In genomic region chr19:46435009-46435408, GRCh38 we compare ENCODE assay signal across 30 cellular contexts. TPM values are rescaled to one million over a fixed set of nuclear protein-coding genes. Genes with fewer than 3 reads are reported as not detected.
DNase-seq lines count a peak whose midpoint lies in the region; ATAC-seq and TF ChIP-seq lines count a peak whose summit lies in the region.
"Had no signal": no experiment of that assay in that cellular context is flagged by ENCODE, and none has a peak within 500 bp of the region (broad histone marks: within the 10 kb centered on the region; RNA-seq: fewer than 3 reads in every experiment).

No MANE protein-coding gene starts in this region.

- H3K36me3 ChIP-seq in smooth muscle cell (ENCODE audit: low read depth), result no peaks in the 10 kb centered on the region
- H3K36me3 ChIP-seq in HAP-1 (replicated peaks), result no peaks in the 10 kb centered on the region
- H3K36me3 ChIP-seq in stomach, result no peaks in the 10 kb centered on the region
- H3K36me3 ChIP-seq: neural progenitor cell had no signal

- no peak overlapping the region for H3K4me2 ChIP-seq in smooth muscle cell
- H3K4me2 ChIP-seq: neural progenitor cell, PC-9 had no signal

- no peak overlapping the region for H3K9ac ChIP-seq in smooth muscle cell (ENCODE audit: low read depth)
- H3K9ac ChIP-seq: neural progenitor cell had no signal

- H3K4me1 ChIP-seq in smooth muscle cell (ENCODE audit: low read depth), result no peaks in the 10 kb centered on the region
- no peaks in the 10 kb centered on the region for H3K4me1 ChIP-seq in HAP-1
- no peaks in the 10 kb centered on the region for H3K4me1 ChIP-seq in stomach
- H3K4me1 ChIP-seq: neural progenitor cell, psoas muscle had no signal

- no peaks in the 10 kb centered on the region for H3K79me2 ChIP-seq in smooth muscle cell (ENCODE audit: low read depth)

- intact Hi-C loops in stomach (cut with DNase I; ENCODE audit: low total_unique reads), result no loop called here

- TF ChIP-seq POLR2A in stomach (IDR thresholded peaks at IDR 0.05), result no peak

- TF ChIP-seq CTCF in smooth muscle cell (IDR thresholded peaks at IDR 0.05; ENCODE audit: borderline replicate concordance, insufficient read depth, poor library complexity, severe bottlenecking) (no peak), stomach (IDR thresholded peaks at IDR 0.05) (no peak)

- TF ChIP-seq EP300 in stomach (IDR thresholded peaks at IDR 0.05), result no peak

- DNase-seq in NCI-H2227 (lab: John Stamatoyannopoulos, UW; ENCODE audit: unreplicated experiment), result peak; percentile 45
- peak in 48 of 61 donors; percentile 3 to 94 (median 44) for DNase-seq in caudate nucleus (lab: John Stamatoyannopoulos, UW)
- DNase-seq in mesenteric fat pad (ENCODE audit: low spot score), result peak; percentile 1
- DNase-seq in smooth muscle cell (lab: John Stamatoyannopoulos, UW; ENCODE audit: unreplicated experiment), result no peak
- no peak for DNase-seq in HAP-1 (ENCODE audit: low spot score in 2 of 2)
- no peak for DNase-seq in dermis blood vessel endothelial cell
- no peak for DNase-seq in stomach
- DNase-seq: activated T-cell treated with anti-CD3 and anti-CD28 coated beads, Interleukin-2, amount 50 U/mL, for 4 hours; Calu3; cerebellar nuclear complex; DMS79; GF-D8; NCI-H1092; NCI-H1694 treated with DMSO at 0.1 percent for 48 hours; NCI-H2171 treated with DMSO at 0.1 percent for 48 hours; NCI-H524; NK-92 treated with Interleukin-12 subunit alpha and Interleukin-12 subunit beta, amount 100 ng/mL, for 24 hours; PC-9; psoas muscle; stimulated activated CD4-positive, alpha-beta T cell treated with anti-CD3 and anti-CD28 coated beads, Interleukin-15, amount 100 ng/mL, for 24 hours; T-helper 17 cell had no signal

- in situ Hi-C loops in HAP-1 (cut with MboI; ENCODE audit: low sequenced_read_pairs), result no loop called here

- H3K27ac ChIP-seq in caudate nucleus (ENCODE audit: low read depth, low read length), result peak overlapping the region; percentile 68
- H3K27ac ChIP-seq in smooth muscle cell (ENCODE audit: low read depth), result no peak overlapping the region
- H3K27ac ChIP-seq in stomach, result no peak overlapping the region
- H3K27ac ChIP-seq: neural progenitor cell, PC-9, psoas muscle had no signal

- H3K27me3 ChIP-seq in smooth muscle cell (ENCODE audit: low read depth), result peaks cover under 1% of the 10 kb centered on the region
- no peaks in the 10 kb centered on the region; the same call in 1 of the 2 replicates for H3K27me3 ChIP-seq in HAP-1 (ENCODE audit: low read depth)
- H3K27me3 ChIP-seq in stomach, result peaks cover 0 to 49% (median 5%) of the 10 kb centered on the region in 3 donors

- WGBS in smooth muscle cell (ENCODE audit: low lambda C conversion rate), result 58% methylated on average over 6 of the region's 6 CpGs
- WGBS in stomach, 5 donors, result 49 to 61% (median 50%) methylated on average over 6 of the region's 6 CpGs

- H4K20me1 ChIP-seq in smooth muscle cell (ENCODE audit: low read depth), result no peaks in the 10 kb centered on the region

- H3K9me3 ChIP-seq in smooth muscle cell (replicated peaks; ENCODE audit: low read depth), result no peaks in the 10 kb centered on the region
- H3K9me3 ChIP-seq in HAP-1, result no peaks in the 10 kb centered on the region
- H3K9me3 ChIP-seq in stomach, result no peaks in the 10 kb centered on the region
- H3K9me3 ChIP-seq: psoas muscle had no signal

- H3F3A ChIP-seq in smooth muscle cell (ENCODE audit: low read depth), result no peaks in the 10 kb centered on the region

- peak overlapping the region; percentile 18 for H2AFZ ChIP-seq in smooth muscle cell (ENCODE audit: low read depth)
- H2AFZ ChIP-seq: neural progenitor cell, PC-9 had no signal

- H3K4me3 ChIP-seq in smooth muscle cell (no peak overlapping the region), HAP-1 (no peak overlapping the region), stomach (no peak overlapping the region)
- H3K4me3 ChIP-seq: neural progenitor cell, PC-9, psoas muscle had no signal

- ATAC-seq in HG03108 (IDR thresholded peaks at IDR 0.05; ENCODE audit: unreplicated experiment), result no peak
- ATAC-seq: activated T-cell treated with anti-CD3 and anti-CD28 coated beads, Interleukin-2, amount 50 U/mL, for 4 hours; left lobe of liver; psoas muscle; Right ventricle myocardium inferior; SK-N-SH treated with all-trans-retinoic acid at 6 μM for 48 hours; stimulated activated effector memory CD8-positive, alpha-beta T cell treated with anti-CD3 and anti-CD28 coated beads, Interleukin-12 subunit alpha, Interleukin-12 subunit beta, amount 100 ng/mL, for 72 hours; T-helper 17 cell had no signal

RNA-seq across cellular contexts. Expression of gene PNMA8C, which starts 6.3 kb away (rescaled TPM):
- not detected for total RNA-seq in mesenteric fat pad
- not detected in 2 replicates for total RNA-seq in smooth muscle cell
- polyA plus RNA-seq in smooth muscle cell, result not detected in 2 replicates
- not detected in 2 replicates for total RNA-seq in dermis blood vessel endothelial cell
- under 1 TPM in 1 of 5 donors, not detected in 4; 0.18 TPM for total RNA-seq in stomach
- under 1 TPM in 1 of 3 donors, not detected in 2; 0.05 TPM for polyA plus RNA-seq in stomach
- total RNA-seq: activated T-cell treated with anti-CD3 and anti-CD28 coated beads, Interleukin-2, amount 50 U/mL, for 4 hours; Calu3; endothelial cell of umbilical vein; glomerular endothelial cell; left lobe of liver; PC-9; psoas muscle; Right ventricle myocardium inferior had no signal
- polyA plus RNA-seq: CD14-positive monocyte, endothelial cell of umbilical vein had no signal

RNA-seq across cellular contexts. Expression of gene CCDC8, which starts 21.6 kb away (rescaled TPM):
- total RNA-seq in mesenteric fat pad (2.9 TPM), smooth muscle cell (17.9 and 19.4 TPM in 2 replicates), dermis blood vessel endothelial cell (0.56 and 0.68 TPM in 2 replicates), stomach (10 to 100 TPM in 1 of 5 donors, under 1 TPM in 2, not detected in 2; 0.29 to 22.9 (median 0.89) TPM)
- polyA plus RNA-seq in smooth muscle cell (44.5 and 53.9 TPM in 2 replicates), stomach (1 to 10 TPM; 1.4 to 4.4 (median 3.8) TPM)
- total RNA-seq: Calu3, T-helper 17 cell had no signal
- polyA plus RNA-seq: CD14-positive monocyte had no signal

RNA-seq across cellular contexts. Expression of gene PNMA8A, which starts 36.4 kb away (rescaled TPM):
- total RNA-seq in mesenteric fat pad (1.2 TPM), smooth muscle cell (6.5 and 16.4 TPM in 2 replicates), dermis blood vessel endothelial cell (under 0.01 and 0.98 TPM in 2 replicates), stomach (1 to 10 TPM in 2 of 5 donors, under 1 TPM in 1, not detected in 2; 0.43 to 4.8 (median 3.1) TPM)
- polyA plus RNA-seq in smooth muscle cell (3.6 and 5.9 TPM in 2 replicates), stomach (1 to 10 TPM; 1.1 to 1.5 (median 1.3) TPM)
- total RNA-seq: PC-9, T-helper 17 cell had no signal
- polyA plus RNA-seq: CD14-positive monocyte had no signal

Comparison
In these comparisons a context has a peak if more than half of its experiments do, and no peak if none do; other contexts are left out.
1. DNase-seq: peak in NCI-H2227 (single experiment), caudate nucleus (48 of 61) and mesenteric fat pad (single experiment); none in smooth muscle cell (single experiment), HAP-1 (0 of 2), dermis blood vessel endothelial cell (single experiment) and stomach (single experiment).